8 cellular contexts compared by ENCODE assay signal in genomic region chrX:140701480-140701879, GRCh38. TPM values are rescaled to one million over a fixed set of nuclear protein-coding genes. Genes with fewer than 3 reads are reported as not detected.
A peak's percentile ranks its signal among the peaks of the same experiment; 100 is the strongest.
DNase-seq lines count a peak whose midpoint lies in the region; ATAC-seq and TF ChIP-seq lines count a peak whose summit lies in the region.

No MANE protein-coding gene starts in this region.

- in situ Hi-C loops in G401 (cut with HindIII; ENCODE audit: low sequenced_read_pairs), result no loop called here

- DNase-seq in G401 (ENCODE audit: low spot score) (peak; percentile 76), amniotic epithelial cell (ENCODE audit: low read depth) (peak; percentile 6), mesothelial cell of epicardium (ENCODE audit: low spot score in 2 of 2, unreplicated experiment in 2 of 2) (no peak), A172 (ENCODE audit: low spot score) (no peak), sciatic nerve (ENCODE audit: low spot score) (no peak)

- H3K4me3 Mint-ChIP-seq in mesothelial cell of epicardium, result no peak overlapping the region

- H3K27ac Mint-ChIP-seq in mesothelial cell of epicardium, result no peak overlapping the region

- peak; percentile 83 for ATAC-seq in HG02870 (IDR thresholded peaks at IDR 0.05; ENCODE audit: unreplicated experiment)
- no peak for ATAC-seq in GM18520 (IDR thresholded peaks at IDR 0.05; ENCODE audit: unreplicated experiment)
- ATAC-seq in HG03095 (IDR thresholded peaks at IDR 0.05; ENCODE audit: unreplicated experiment), result no peak
- no peak for ATAC-seq in sciatic nerve

- intact Hi-C loops in sciatic nerve (cut with DNase I), result no loop called here

- H3K9me3 Mint-ChIP-seq in mesothelial cell of epicardium, result no peaks in the 10 kb centered on the region

- H3K4me1 Mint-ChIP-seq in mesothelial cell of epicardium, result no peaks in the 10 kb centered on the region

- TF ChIP-seq CTCF in mesothelial cell of epicardium (IDR thresholded peaks at IDR 0.05; ENCODE audit: unreplicated experiment), result peak; percentile 47

- no peaks in the 10 kb centered on the region for H3K27me3 Mint-ChIP-seq in mesothelial cell of epicardium (ENCODE audit: low read depth)

- H3K36me3 Mint-ChIP-seq in mesothelial cell of epicardium, result no peaks in the 10 kb centered on the region

RNA-seq across cellular contexts. Expression of gene LINC00632, which starts 8.1 kb away (rescaled TPM):
- total RNA-seq in G401 (2014; rRNA removed; shearing (Covaris generic)), result not detected in 2 replicates
- 283 to 308 TPM (median 293 TPM) in 3 replicates for total RNA-seq in mesothelial cell of epicardium
- 0.48 and 2.2 TPM in 2 replicates for total RNA-seq in A172 (2014; rRNA removed; shearing (Covaris generic))
- total RNA-seq in sciatic nerve, result 1,334 TPM

Comparison
In these comparisons a context has a peak if more than half of its experiments do, and no peak if none do; other contexts are left out.
1. DNase-seq: peak in G401 (single experiment) and amniotic epithelial cell (single experiment); none in mesothelial cell of epicardium (0 of 2), A172 (single experiment) and sciatic nerve (single experiment).
2. RNA of gene LINC00632, which starts 8.1 kb away (total RNA-seq): 1,334 TPM in sciatic nerve (single experiment) and 283 to 308 TPM in mesothelial cell of epicardium; 0.48 to 2.2 TPM in A172 and not detected in G401; every median in the first group is over 10 times any median in the second.